In the genomic region with DNA sequence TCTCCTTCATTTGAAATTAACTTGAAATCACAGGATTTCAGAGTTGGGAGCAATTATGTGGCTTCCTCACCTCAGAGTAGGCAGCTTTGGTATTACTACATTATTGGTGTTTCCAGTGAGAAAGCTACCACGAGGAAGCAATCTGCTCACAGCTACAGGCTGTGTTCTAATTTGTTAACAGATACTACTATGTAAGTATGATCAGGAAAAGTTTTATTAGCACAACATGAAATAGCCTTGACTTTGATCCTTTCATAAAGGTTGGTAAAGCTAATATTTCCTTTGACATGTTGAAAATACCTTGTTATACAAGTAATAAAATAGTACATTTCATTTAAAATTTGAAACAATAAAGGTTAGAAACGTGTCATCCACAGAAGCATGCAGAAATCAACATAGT, we compare ENCODE assay signal across 22 cellular contexts.
"Had no signal": no experiment of that assay in that cellular context is flagged by ENCODE, and none has a peak within 500 bp of the region (broad histone marks: within the 10 kb centered on the region; RNA-seq: fewer than 3 reads in every experiment).

No MANE protein-coding gene starts in this region.

- DNase-seq: activated CD4-positive, alpha-beta T cell treated with anti-CD3 and anti-CD28 coated beads for 1 hour; activated CD8-positive, alpha-beta memory T cell treated with anti-CD3 and anti-CD28 coated beads for 24 hours; activated CD8-positive, alpha-beta memory T cell treated with anti-CD3 and anti-CD28 coated beads, Interleukin-2, amount 50 U/mL, for 48 hours; activated gamma-delta T cell treated with Interleukin-2 at 50 U/mL for 16 hours; cerebellar nuclear complex; effector CD8-positive, alpha-beta T cell; heart left ventricle; kidney; left ventricle myocardium inferior; mammary epithelial cell; naive B cell; pancreas; right lobe of liver; stimulated activated naive CD4-positive, alpha-beta T cell; T-helper 2 cell; upper lobe of right lung; WERI-Rb-1 had no signal

- H3K4me1 ChIP-seq: gastroesophageal sphincter, right lobe of liver had no signal

- H3K9me3 ChIP-seq: gastroesophageal sphincter, heart left ventricle, left ventricle myocardium inferior, pancreas, right lobe of liver, upper lobe of right lung had no signal

- H3K27me3 ChIP-seq: gastroesophageal sphincter, heart left ventricle, pancreas, right lobe of liver, upper lobe of right lung had no signal

- ATAC-seq: esophagus mucosa, gastroesophageal sphincter, heart left ventricle, upper lobe of right lung had no signal

- H3K4me2 ChIP-seq: smooth muscle cell had no signal

- H3K36me3 ChIP-seq: gastroesophageal sphincter, heart left ventricle, left ventricle myocardium inferior, pancreas, right lobe of liver, upper lobe of right lung, WERI-Rb-1 had no signal

- H3K4me3 Mint-ChIP-seq: activated naive CD8-positive, alpha-beta T cell; dendritic cell treated with granulocyte-macrophage colony-stimulating factor and Interleukin-4, amounts not matched to agents 40 ng/mL and 50 ng/mL, for 4 days had no signal

- H3K27me3 Mint-ChIP-seq: activated naive CD8-positive, alpha-beta T cell; dendritic cell treated with granulocyte-macrophage colony-stimulating factor and Interleukin-4, amounts not matched to agents 40 ng/mL and 50 ng/mL, for 4 days; naive B cell had no signal

- H3K9me3 Mint-ChIP-seq: dendritic cell treated with granulocyte-macrophage colony-stimulating factor and Interleukin-4, amounts not matched to agents 40 ng/mL and 50 ng/mL, for 4 days; naive B cell had no signal

- H3K4me3 ChIP-seq: gastroesophageal sphincter, heart left ventricle, left ventricle myocardium inferior, pancreas, right lobe of liver, smooth muscle cell, upper lobe of right lung had no signal

- H3K27ac Mint-ChIP-seq: activated naive CD8-positive, alpha-beta T cell; dendritic cell treated with granulocyte-macrophage colony-stimulating factor and Interleukin-4, amounts not matched to agents 40 ng/mL and 50 ng/mL, for 4 days had no signal

- H3K27ac ChIP-seq: gastroesophageal sphincter, heart left ventricle, left ventricle myocardium inferior, pancreas, right lobe of liver, upper lobe of right lung, WERI-Rb-1 had no signal

- H3K36me3 Mint-ChIP-seq: activated naive CD8-positive, alpha-beta T cell had no signal
